10 cellular contexts compared by ENCODE assay signal in genomic region chr17:58323420-58324408, GRCh38. TPM values are rescaled to one million over a fixed set of nuclear protein-coding genes. Genes with fewer than 3 reads are reported as not detected.
DNase-seq lines count a peak whose midpoint lies in the region; ATAC-seq, FAIRE-seq and TF ChIP-seq lines count a peak whose summit lies in the region.
"Had no signal": no experiment of that assay in that cellular context is flagged by ENCODE, and none has a peak within 500 bp of the region (broad histone marks: within the 10 kb centered on the region; RNA-seq: fewer than 3 reads in every experiment).

No MANE protein-coding gene starts in this region.

- DNase-seq in NCI-H146 (lab: John Stamatoyannopoulos, UW) (peak; percentile 43), NCI-H146 treated with DMSO at 0.1 percent for 48 hours (lab: John Stamatoyannopoulos, UW; ENCODE audit: unreplicated experiment) (no peak), GM12878 (ENCODE audit: low read depth, low spot score) (no peak), lower leg skin (ENCODE audit: low spot score in 2 of 2) (no peak), T-helper 9 cell (no peak)
- DNase-seq: activated T-cell treated with anti-CD3 and anti-CD28 coated beads, Interleukin-2, amount 50 U/mL, for 1 hour had no signal

- peaks cover 0 to 2% of the 10 kb centered on the region in 2 experiments; a peak in 1 of 4 replicates for H3K36me3 ChIP-seq in GM12878 (ENCODE audit: control insufficient read depth in 2 of 2, insufficient read depth in 2 of 2, low read length in 1 of 2)
- H3K36me3 ChIP-seq in subcutaneous abdominal adipose tissue (ENCODE audit: control insufficient read depth in 5 of 5, insufficient read depth in 5 of 5, low read length in 5 of 5) = no peaks in the 10 kb centered on the region

- H4K20me1 ChIP-seq in GM12878 (ENCODE audit: control insufficient read depth, insufficient read depth) = no peaks in the 10 kb centered on the region

- no peaks in the 10 kb centered on the region for H3K9me3 ChIP-seq in GM12878 (replicated peaks; ENCODE audit: control insufficient read depth, insufficient read depth, low read length)
- no peaks in the 10 kb centered on the region for H3K9me3 ChIP-seq in subcutaneous abdominal adipose tissue (ENCODE audit: control insufficient read depth in 5 of 5, low read length in 5 of 5)

- no peak for TF ChIP-seq CTCF in GM12878 (IDR thresholded peaks at IDR 0.05 in 2 of 3, conservative IDR thresholded peaks at IDR 0.05 in 1 of 3; ENCODE audit: control insufficient read depth in 2 of 3, extremely low read depth in 1 of 3, insufficient read depth in 1 of 3, low read depth in 3 of 3, low read length in 3 of 3)
- no peak for TF ChIP-seq CTCF in lower leg skin (IDR thresholded peaks at IDR 0.05)

- H3K79me2 ChIP-seq in GM12878 (ENCODE audit: control insufficient read depth, insufficient read depth, low read length) = peaks cover 7% of the 10 kb centered on the region

- TF ChIP-seq EP300 in GM12878 (IDR thresholded peaks at IDR 0.05; ENCODE audit: borderline replicate concordance in 1 of 2, control insufficient read depth in 1 of 2, low read depth in 2 of 2, low read length in 2 of 2) = no peak

- H3K4me3 ChIP-seq in GM12878 (no peak overlapping the region), lower leg skin (ENCODE audit: low read depth, poor library complexity, severe bottlenecking) (peak overlapping the region; percentile 29), subcutaneous abdominal adipose tissue (ENCODE audit: low read depth in 1 of 5, low read length in 5 of 5) (peak overlapping the region; percentile 48 to 86 (median 61))

- 57% methylated on average over 20 of the region's 20 CpGs for WGBS in GM12878 (ENCODE audit: insufficient coverage, insufficient replicate concordance, low lambda C conversion rate, missing lambda C conversion rate)
- 50 to 54% methylated on average over 11 of the region's 20 CpGs for WGBS in lower leg skin, 2 donors

- H3K9ac ChIP-seq in GM12878 (ENCODE audit: control insufficient read depth, insufficient read depth, low read length) = no peak overlapping the region
- H3K9ac ChIP-seq in subcutaneous abdominal adipose tissue (ENCODE audit: low read length in 5 of 5) = peak overlapping the region in 4 of 5 donors; percentile 43 to 71 (median 50)

- H3K27me3 ChIP-seq in GM12878 (replicated peaks in 1 of 2; ENCODE audit: control insufficient read depth in 2 of 2, insufficient read depth in 2 of 2, low read length in 1 of 2) (no peaks in the 10 kb centered on the region; a peak in 1 of 4 replicates), subcutaneous abdominal adipose tissue (ENCODE audit: control insufficient read depth in 5 of 5, insufficient read depth in 4 of 5, low read length in 5 of 5) (peaks cover 9 to 45% (median 19%) of the 10 kb centered on the region in 5 donors)

- no peak for FAIRE-seq in GM12878 (lab: Jason Lieb, UNC)

- POLR2A ChIA-PET in GM12878 (lab: Charles Lee) = interaction anchor here (0.8 to 8.4 kb wide), 5 partner anchors 16 to 679 kb away, joined by 3 to 77 read pairs (median 9); partner anchors contain the start of gene RNF43

- no TSS peak for BruUV-seq in GM12878 (replicated peaks; lab: Mats Ljungman, UMichigan)

- RAD21 ChIA-PET in GM12878 (lab: Charles Lee; ENCODE audit: unreplicated experiment) = interaction anchor here (1.0 to 10.9 kb wide), 2 partner anchors 19 to 94 kb away, joined by 3 to 227 read pairs; partner anchors contain the start of gene RNF43

- no peak for TF ChIP-seq RAD21 in GM12878 (IDR thresholded peaks at IDR 0.05; ENCODE audit: insufficient read depth, low read depth, low read length)

- ATAC-seq in GM12878 = no peak
- no peak for ATAC-seq in HG02981 (IDR thresholded peaks at IDR 0.05; ENCODE audit: unreplicated experiment)
- ATAC-seq in HG03135 (IDR thresholded peaks at IDR 0.05; ENCODE audit: unreplicated experiment) = no peak

- peaks cover 15% of the 10 kb centered on the region for H3K4me1 ChIP-seq in GM12878 (ENCODE audit: control insufficient read depth, insufficient read depth, low read length)
- H3K4me1 ChIP-seq in subcutaneous abdominal adipose tissue (ENCODE audit: control insufficient read depth in 5 of 5, insufficient read depth in 5 of 5, low read length in 5 of 5) = peaks cover 2 to 26% (median 13%) of the 10 kb centered on the region in 5 donors

- intact Hi-C loops in GM12878 (cut with micrococcal nuclease; ENCODE audit: unreplicated experiment) (no loop called here), lower leg skin (cut with DNase I; ENCODE audit: low total_unique reads) (no loop called here)

- no peak overlapping the region for H3K27ac ChIP-seq in GM12878 (ENCODE audit: control insufficient read depth, insufficient read depth)
- no peak overlapping the region for H3K27ac ChIP-seq in subcutaneous abdominal adipose tissue (ENCODE audit: low read depth, low read length)

- H2AFZ ChIP-seq in GM12878 (ENCODE audit: control insufficient read depth, low read depth, low read length) = no peak overlapping the region

- SMC1A ChIA-PET in GM12878 (lab: Charles Lee; ENCODE audit: uncharacterized antibody, unreplicated experiment) = interaction anchor here (0.7 to 12.9 kb wide), 4 partner anchors 11 to 104 kb away, joined by 3 to 249 read pairs (median 3); no protein-coding TSS in a partner anchor

- in situ Hi-C loops in GM12878 (cut with MboI) = no loop called here

- TF ChIP-seq POLR2A in GM12878 (IDR thresholded peaks at IDR 0.05; ENCODE audit: low read depth, low read length) = no peak
- TF ChIP-seq POLR2A in lower leg skin (IDR thresholded peaks at IDR 0.05) = no peak

- no peak overlapping the region for H3K4me2 ChIP-seq in GM12878 (ENCODE audit: control insufficient read depth, insufficient read depth)

- CTCF ChIA-PET in GM12878 (lab: Yijun Ruan, JAX) = interaction anchor here (0.6 to 2.7 kb wide), 2 partner anchors 21 to 74 kb away, joined by 3 to 15 read pairs; no protein-coding TSS in a partner anchor

TF ChIP-seq in GM12878, 131 proteins besides CTCF, POLR2A, EP300 and RAD21 (continues in another document):
- TF ChIP-seq EED (IDR thresholded peaks at IDR 0.05; ENCODE audit: low read depth) (no peak), MEF2B (IDR thresholded peaks at IDR 0.05; ENCODE audit: partially characterized antibody, poor library complexity, severe bottlenecking) (peak; percentile 5)

RNA-seq across cellular contexts. Expression of gene TSPOAP1, which starts 4.9 kb away (rescaled TPM):
- total RNA-seq in GM12878 (2013; cell fraction: nucleolus; rRNA removed) = 52.4 and 53.8 TPM in 2 replicates
- total RNA-seq in GM12878 (2014; rRNA removed) (5.6 and 5.7 TPM in 2 replicates), GM12878 (2014; rRNA removed; fragmentation: Illumina TruSeq; extraction: Trizol) (2.8 and 3.6 TPM in 2 replicates), GM12878 (2021) (6.5 and 8.8 TPM in 2 replicates), lower leg skin (10 to 100 TPM in 1 of 4 donors, 1 to 10 TPM in 3; 8.2 to 18.3 (median 8.8) TPM)
- 5.7 TPM for polyA plus RNA-seq in GM12878 (2011; ENCODE audit: low read depth)
- polyA plus RNA-seq in GM12878 (2011; rRNA removed) (11.6 and 16.4 TPM in 2 replicates), GM12878 (2014; fragmentation: Illumina TruSeq; extraction: Trizol) (1.2 and 4.2 TPM in 2 replicates), GM12878 (2014; fragmentation: Nextera tagmentation; extraction: Ambion mirVana) (under 1 TPM in 1 of 2 experiments, not detected in 1; 0.58 TPM), GM12878 (2014; rRNA removed) (8.5 and 10.9 TPM in 2 replicates), GM12878 (2016; fragmentation: Nextera tagmentation; extraction: Ambion mirVana) (1 to 10 TPM; 2.2 to 3.2 TPM)
- 12.2 and 16.5 TPM in 2 replicates for polyA plus RNA-seq in GM12878 (2011; cell fraction: cytosol; rRNA removed)
- 164 and 168 TPM in 2 replicates for polyA plus RNA-seq in GM12878 (2011; cell fraction: nucleus; rRNA removed)
- 9.8 and 14.2 TPM in 2 replicates for polyA plus RNA-seq in GM12878 (2012)
- polyA minus RNA-seq in GM12878 (2011; rRNA and poly(A)+ RNA removed) = 7.2 and 17.1 TPM in 2 replicates
- polyA minus RNA-seq in GM12878 (2011; cell fraction: cytosol; rRNA and poly(A)+ RNA removed) = 6.4 and 6.7 TPM in 2 replicates
- 16.2 and 33.3 TPM in 2 replicates for polyA minus RNA-seq in GM12878 (2011; cell fraction: nucleus; rRNA and poly(A)+ RNA removed)
- total RNA-seq: A172 had no signal

RNA-seq across cellular contexts. Expression of gene SUPT4H1, which starts 28.3 kb away (rescaled TPM):
- total RNA-seq in GM12878 (2013; cell fraction: nucleolus; rRNA removed) = 8.8 and 9.5 TPM in 2 replicates
- total RNA-seq in GM12878 (2014; rRNA removed) (87.9 and 92.8 TPM in 2 replicates), GM12878 (2014; rRNA removed; fragmentation: Illumina TruSeq; extraction: Trizol) (70.4 and 83.8 TPM in 2 replicates), GM12878 (2021) (87.0 and 93.2 TPM in 2 replicates), lower leg skin (10 to 100 TPM; 49.5 to 89.7 (median 57.5) TPM)
- 90.2 TPM for polyA plus RNA-seq in GM12878 (2011; ENCODE audit: low read depth)
- polyA plus RNA-seq in GM12878 (2011; rRNA removed) (230 and 240 TPM in 2 replicates), GM12878 (2014; fragmentation: Illumina TruSeq; extraction: Trizol) (98.9 and 112 TPM in 2 replicates), GM12878 (2014; fragmentation: Nextera tagmentation; extraction: Ambion mirVana) (100 to 1,000 TPM; 148 to 293 TPM), GM12878 (2014; rRNA removed) (94.9 and 102 TPM in 2 replicates), GM12878 (2016; fragmentation: Nextera tagmentation; extraction: Ambion mirVana) (100 to 1,000 TPM; 143 to 159 TPM)
- 105 and 107 TPM in 2 replicates for polyA plus RNA-seq in GM12878 (2011; cell fraction: cytosol; rRNA removed)
- 61.5 and 64.9 TPM in 2 replicates for polyA plus RNA-seq in GM12878 (2011; cell fraction: nucleus; rRNA removed)
- 88.7 and 95.3 TPM in 2 replicates for polyA plus RNA-seq in GM12878 (2012)
- 60.9 and 80.0 TPM in 2 replicates for polyA minus RNA-seq in GM12878 (2011; rRNA and poly(A)+ RNA removed)
- 11.5 and 19.8 TPM in 2 replicates for polyA minus RNA-seq in GM12878 (2011; cell fraction: cytosol; rRNA and poly(A)+ RNA removed)
- 5.6 and 14.2 TPM in 2 replicates for polyA minus RNA-seq in GM12878 (2011; cell fraction: nucleus; rRNA and poly(A)+ RNA removed)

RNA-seq across cellular contexts. Expression of gene MPO, which starts 43.0 kb away (rescaled TPM):
- total RNA-seq in GM12878 (2013; cell fraction: nucleolus; rRNA removed) = not detected in 2 replicates
- total RNA-seq in GM12878 (2014; rRNA removed) (0.05 and 0.06 TPM in 2 replicates), GM12878 (2014; rRNA removed; fragmentation: Illumina TruSeq; extraction: Trizol) (0.09 and 0.13 TPM in 2 replicates), GM12878 (2021) (0.08 and 0.23 TPM in 2 replicates), lower leg skin (under 1 TPM in 1 of 4 donors, not detected in 3; 0.10 TPM)
- not detected for polyA plus RNA-seq in GM12878 (2011; ENCODE audit: low read depth)
- polyA plus RNA-seq in GM12878 (2011; rRNA removed) (0.35 and 0.49 TPM in 2 replicates), GM12878 (2014; fragmentation: Illumina TruSeq; extraction: Trizol) (0.10 TPM in 1 of 2 replicates, not detected in the other), GM12878 (2014; fragmentation: Nextera tagmentation; extraction: Ambion mirVana) (under 1 TPM; 0.10 to 0.26 TPM), GM12878 (2014; rRNA removed) (0.14 TPM in 2 replicates), GM12878 (2016; fragmentation: Nextera tagmentation; extraction: Ambion mirVana) (under 1 TPM; 0.09 to 0.17 TPM)
- polyA plus RNA-seq in GM12878 (2011; cell fraction: cytosol; rRNA removed) = 0.33 and 0.45 TPM in 2 replicates
- 0.10 and 0.19 TPM in 2 replicates for polyA plus RNA-seq in GM12878 (2011; cell fraction: nucleus; rRNA removed)
- polyA plus RNA-seq in GM12878 (2012) = 0.08 TPM in 1 of 2 replicates, not detected in the other
- polyA minus RNA-seq in GM12878 (2011; rRNA and poly(A)+ RNA removed) = 0.15 and 0.37 TPM in 2 replicates
- polyA minus RNA-seq in GM12878 (2011; cell fraction: cytosol; rRNA and poly(A)+ RNA removed) = not detected in 2 replicates
- polyA minus RNA-seq in GM12878 (2011; cell fraction: nucleus; rRNA and poly(A)+ RNA removed) = not detected in 2 replicates
- total RNA-seq: A172 had no signal
